In genomic region chr5:55220433-55221185, GRCh38 we compare ENCODE assay signal across 10 cellular contexts. TPM values are rescaled to one million over a fixed set of nuclear protein-coding genes. Genes with fewer than 3 reads are reported as not detected.
DNase-seq lines count a peak whose midpoint lies in the region; ATAC-seq and TF ChIP-seq lines count a peak whose summit lies in the region.
"Had no signal": no experiment of that assay in that cellular context is flagged by ENCODE, and none has a peak within 500 bp of the region (broad histone marks: within the 10 kb centered on the region; RNA-seq: fewer than 3 reads in every experiment).

No MANE protein-coding gene starts in this region.

- no peaks in the 10 kb centered on the region for H3K36me3 Mint-ChIP-seq in activated T-cell treated with anti-CD3 and anti-CD28 coated beads, Interleukin-2, amount 50 U/mL, for 24 hours (ENCODE audit: low read depth)

- TF ChIP-seq CTCF in body of pancreas (IDR thresholded peaks at IDR 0.05), result peak in 1 of 7 experiments; percentile 9
- TF ChIP-seq CTCF in lower leg skin (IDR thresholded peaks at IDR 0.05), result no peak
- no peak for TF ChIP-seq CTCF in suprapubic skin (IDR thresholded peaks at IDR 0.05)

- no peak for ATAC-seq in body of pancreas
- ATAC-seq in HG02981 (IDR thresholded peaks at IDR 0.05; ENCODE audit: unreplicated experiment), result no peak

- 40 to 51% methylated on average over 37 to 57 of the region's 62 CpGs for WGBS in body of pancreas, 2 donors
- 5 to 6% methylated on average over 40 to 60 of the region's 62 CpGs for WGBS in lower leg skin, 2 donors
- WGBS in suprapubic skin, result 9% methylated on average over 11 of the region's 62 CpGs

- no peaks in the 10 kb centered on the region for H3K36me3 ChIP-seq in body of pancreas (replicated peaks in 1 of 2; ENCODE audit: insufficient read depth in 1 of 2, low read depth in 2 of 2)
- H3K36me3 ChIP-seq in suprapubic skin, result no peaks in the 10 kb centered on the region

- H3K27me3 ChIP-seq in body of pancreas, result no peaks in the 10 kb centered on the region
- H3K27me3 ChIP-seq in suprapubic skin, result peaks cover 79% of the 10 kb centered on the region

- no peak overlapping the region for H3K27ac Mint-ChIP-seq in activated T-cell treated with anti-CD3 and anti-CD28 coated beads, Interleukin-2, amount 50 U/mL, for 24 hours

- intact Hi-C loops in body of pancreas (cut with DNase I), result no loop called here
- intact Hi-C loops in lower leg skin (cut with DNase I; ENCODE audit: low total_unique reads), result no loop called here

- H3K27ac ChIP-seq in body of pancreas (peak overlapping the region in 2 of 4 donors; percentile 1 to 6), suprapubic skin (no peak overlapping the region)
- H3K27ac ChIP-seq: BLaER1 had no signal

- no peak for TF ChIP-seq EP300 in suprapubic skin (IDR thresholded peaks at IDR 0.05)

- H3K4me3 ChIP-seq in body of pancreas, result no peak overlapping the region
- peak overlapping the region; percentile 1 for H3K4me3 ChIP-seq in lower leg skin (ENCODE audit: low read depth, poor library complexity, severe bottlenecking)
- peak overlapping the region; percentile 46 for H3K4me3 ChIP-seq in suprapubic skin
- H3K4me3 ChIP-seq: BLaER1 had no signal

- H3K4me1 ChIP-seq in body of pancreas, result peaks cover 35% of the 10 kb centered on the region
- peaks cover 12% of the 10 kb centered on the region for H3K4me1 ChIP-seq in suprapubic skin
- H3K4me1 ChIP-seq: BLaER1 had no signal

- DNase-seq in activated T-cell treated with anti-CD3 and anti-CD28 coated beads, Interleukin-2, amount 50 U/mL, for 24 hours, result no peak
- DNase-seq in activated T-cell treated with anti-CD3 and anti-CD28 coated beads, Interleukin-2, amount 50 U/mL, for 1 hour, result no peak
- peak in 3 of 4 donors; percentile 20 to 40 (median 21) for DNase-seq in body of pancreas
- no peak for DNase-seq in lower leg skin (ENCODE audit: low spot score in 2 of 2)
- no peak for DNase-seq in suprapubic skin (ENCODE audit: low spot score in 2 of 2)
- no peak for DNase-seq in GM19240 (ENCODE audit: insufficient read length, low spot score)
- DNase-seq in NCI-H146 (lab: John Stamatoyannopoulos, UW), result no peak
- DNase-seq: activated CD4-positive, alpha-beta T cell treated with anti-CD3 and anti-CD28 coated beads for 1 hour had no signal

- peaks cover 30% of the 10 kb centered on the region for H3K4me1 Mint-ChIP-seq in activated T-cell treated with anti-CD3 and anti-CD28 coated beads, Interleukin-2, amount 50 U/mL, for 24 hours (ENCODE audit: low read depth)

- H3K27me3 Mint-ChIP-seq in activated T-cell treated with anti-CD3 and anti-CD28 coated beads, Interleukin-2, amount 50 U/mL, for 24 hours, result peaks cover 82% of the 10 kb centered on the region

- no peak for TF ChIP-seq POLR2A in body of pancreas (IDR thresholded peaks at IDR 0.05)
- TF ChIP-seq POLR2A in lower leg skin (IDR thresholded peaks at IDR 0.05), result no peak
- TF ChIP-seq POLR2A in suprapubic skin (IDR thresholded peaks at IDR 0.05), result no peak

- H3K9me3 Mint-ChIP-seq in activated T-cell treated with anti-CD3 and anti-CD28 coated beads, Interleukin-2, amount 50 U/mL, for 24 hours, result no peaks in the 10 kb centered on the region

- H3K9me3 ChIP-seq in body of pancreas (no peaks in the 10 kb centered on the region), suprapubic skin (no peaks in the 10 kb centered on the region)

- H3K4me3 Mint-ChIP-seq in activated T-cell treated with anti-CD3 and anti-CD28 coated beads, Interleukin-2, amount 50 U/mL, for 24 hours, result peak overlapping the region; percentile 72

RNA-seq across cellular contexts. Expression of gene MCIDAS, which starts 6.5 kb away (rescaled TPM):
- total RNA-seq in body of pancreas (1 to 10 TPM in 1 of 2 donors, not detected in 1; 1.3 TPM), lower leg skin (not detected), suprapubic skin (not detected)

RNA-seq across cellular contexts. Expression of gene CCNO, which starts 12.8 kb away (rescaled TPM):
- 10 to 100 TPM in 1 of 2 donors, 1 to 10 TPM in 1; 7.3 to 10.5 TPM for total RNA-seq in body of pancreas
- total RNA-seq in lower leg skin, result 1 to 10 TPM; 1.3 to 6.2 (median 3.9) TPM
- total RNA-seq in suprapubic skin, result 1 to 10 TPM; 1.0 to 3.8 (median 2.4) TPM

RNA-seq across cellular contexts. Expression of gene CDC20B, which starts 47.6 kb away (rescaled TPM):
- total RNA-seq in body of pancreas (not detected), lower leg skin (not detected), suprapubic skin (not detected)

Comparison
In these comparisons a context has a peak if more than half of its experiments do, and no peak if none do; other contexts are left out.
1. DNase-seq: peak in body of pancreas (3 of 4); none in activated T-cell treated with anti-CD3 and anti-CD28 coated beads, Interleukin-2, amount 50 U/mL, for 24 hours (single experiment), activated T-cell treated with anti-CD3 and anti-CD28 coated beads, Interleukin-2, amount 50 U/mL, for 1 hour (single experiment), lower leg skin (0 of 2), suprapubic skin (0 of 2), GM19240 (single experiment) and NCI-H146 (single experiment).
2. H3K4me3 ChIP-seq: peak in lower leg skin (single experiment) and suprapubic skin (single experiment); none in body of pancreas (0 of 2).